In genomic region chr6:166515072-166515810, GRCh38 we compare ENCODE assay signal across 8 cellular contexts.
DNase-seq lines count a peak whose midpoint lies in the region; ATAC-seq and TF ChIP-seq lines count a peak whose summit lies in the region.

No MANE protein-coding gene starts in this region.

- H3K4me1 Mint-ChIP-seq in Caco-2 (ENCODE audit: low read depth, unreplicated experiment): no peaks in the 10 kb centered on the region

- no peak for TF ChIP-seq CTCF in Caco-2 (IDR thresholded peaks at IDR 0.05; ENCODE audit: insufficient read depth in 1 of 2, low read depth in 1 of 2, low read length in 1 of 2, severe bottlenecking in 1 of 2, unreplicated experiment in 1 of 2)

- no peaks in the 10 kb centered on the region for H3K4me1 ChIP-seq in Caco-2

- H3K4me3 Mint-ChIP-seq in Caco-2 (ENCODE audit: unreplicated experiment): no peak overlapping the region

- peak in 2 of 3 experiments; percentile 36 to 41 for DNase-seq in activated CD8-positive, alpha-beta memory T cell treated with anti-CD3 and anti-CD28 coated beads for 48 hours (ENCODE audit: low read depth in 2 of 3, low spot score in 2 of 3)
- no peak for DNase-seq in activated CD8-positive, alpha-beta memory T cell treated with anti-CD3 and anti-CD28 coated beads for 24 hours
- DNase-seq in glomerular visceral epithelial cell (ENCODE audit: extremely low spot score): peak; percentile 90
- peak; percentile 53 to 65 for DNase-seq in stimulated activated CD8-positive, alpha-beta memory T cell treated with anti-CD3 and anti-CD28 coated beads, Interleukin-15, amount 100 ng/mL, for 48 hours (ENCODE audit: low read depth in 2 of 2)
- DNase-seq in NCI-H1436 treated with DMSO at 0.1 percent for 48 hours (lab: John Stamatoyannopoulos, UW): no peak
- DNase-seq in Caco-2: no peak

- H3K27me3 ChIP-seq in Caco-2 (replicated peaks; ENCODE audit: control insufficient read depth, insufficient read depth, low read length): no peaks in the 10 kb centered on the region

- no peak overlapping the region for H3K27ac Mint-ChIP-seq in Caco-2 (ENCODE audit: unreplicated experiment)

- no peaks in the 10 kb centered on the region for H3K36me3 ChIP-seq in Caco-2 (ENCODE audit: control insufficient read depth, insufficient read depth, low read length)

- no TSS peak for BruUV-seq in Caco-2 (replicated peaks; lab: Mats Ljungman, UMichigan)

- intact Hi-C loops in Caco-2 (cut with micrococcal nuclease; ENCODE audit: unreplicated experiment): no loop called here

- no peaks in the 10 kb centered on the region for H3K36me3 Mint-ChIP-seq in Caco-2 (ENCODE audit: insufficient read depth, unreplicated experiment)

- peaks cover 1% of the 10 kb centered on the region for H3K27me3 Mint-ChIP-seq in Caco-2 (ENCODE audit: insufficient read depth, unreplicated experiment)

- no peaks in the 10 kb centered on the region; the same call in 1 of the 2 replicates for H3K9me3 ChIP-seq in Caco-2

- ATAC-seq in activated CD4-positive, CD25-positive, alpha-beta regulatory T cell treated with anti-CD3 and anti-CD28 coated beads, Interleukin-2, amount 50 U/mL, for 24 hours: peak; percentile 96
- ATAC-seq in GM19463 (IDR thresholded peaks at IDR 0.05; ENCODE audit: unreplicated experiment): no peak

- CTCF ChIA-PET in Caco-2 (lab: Charles Lee): no interaction called here

- no peak overlapping the region for H3K4me3 ChIP-seq in Caco-2 (ENCODE audit: low read depth, low read length)

- POLR2A ChIA-PET in Caco-2 (lab: Charles Lee): no interaction called here

- no peaks in the 10 kb centered on the region for H3K9me3 Mint-ChIP-seq in Caco-2 (ENCODE audit: unreplicated experiment)

Comparison
In these comparisons a context has a peak if more than half of its experiments do, and no peak if none do; other contexts are left out.
1. DNase-seq: peak in activated CD8-positive, alpha-beta memory T cell treated with anti-CD3 and anti-CD28 coated beads for 48 hours (2 of 3), glomerular visceral epithelial cell (single experiment) and stimulated activated CD8-positive, alpha-beta memory T cell treated with anti-CD3 and anti-CD28 coated beads, Interleukin-15, amount 100 ng/mL, for 48 hours (2 of 2); none in activated CD8-positive, alpha-beta memory T cell treated with anti-CD3 and anti-CD28 coated beads for 24 hours (single experiment), NCI-H1436 treated with DMSO at 0.1 percent for 48 hours (single experiment) and Caco-2 (0 of 2).